ENCODE assay signal across 19 cellular contexts in genomic region chr4:54541426-54542118, GRCh38.
DNase-seq lines count a peak whose midpoint lies in the region; TF ChIP-seq lines count a peak whose summit lies in the region.
"Had no signal": no experiment of that assay in that cellular context is flagged by ENCODE, and none has a peak within 500 bp of the region (broad histone marks: within the 10 kb centered on the region; RNA-seq: fewer than 3 reads in every experiment).

No MANE protein-coding gene starts in this region.

- H3K4me2 ChIP-seq in skeletal muscle satellite cell (ENCODE audit: low read length) = no peak overlapping the region

- peaks cover 6% of the 10 kb centered on the region for H3K27me3 Mint-ChIP-seq in type B pancreatic cell

- peak overlapping the region; percentile 3 for H3K9ac ChIP-seq in skeletal muscle satellite cell (ENCODE audit: low read depth, low read length)

- peaks cover 15% of the 10 kb centered on the region for H3K27me3 ChIP-seq in skeletal muscle satellite cell (ENCODE audit: control insufficient read depth, insufficient read depth, low read length)

- H3K4me3 ChIP-seq in fibroblast of villous mesenchyme (ENCODE audit: low read depth, low read length) = no peak overlapping the region
- H3K4me3 ChIP-seq in skeletal muscle satellite cell (ENCODE audit: low read length) = no peak overlapping the region
- H3K4me3 ChIP-seq: sigmoid colon had no signal

- H3K4me1 ChIP-seq in skeletal muscle satellite cell (ENCODE audit: control insufficient read depth, insufficient read depth, low read length) = peaks cover 19% of the 10 kb centered on the region

- H3K4me1 Mint-ChIP-seq in type B pancreatic cell (ENCODE audit: unreplicated experiment) = peaks cover 40% of the 10 kb centered on the region

- H3K9me3 Mint-ChIP-seq in type B pancreatic cell = no peaks in the 10 kb centered on the region
- H3K9me3 Mint-ChIP-seq: naive thymus-derived CD8-positive, alpha-beta T cell; stimulated activated naive B cell treated with anti-CD40 and anti-IgM and Interleukin-4, amounts not matched to agents 10 μg/mL and 1 μg/mL and 100 μg/mL, for 72 hours had no signal

- TF ChIP-seq CTCF in fibroblast of villous mesenchyme (IDR thresholded peaks at IDR 0.05; ENCODE audit: insufficient read depth, low read depth, low read length) (no peak), type B pancreatic cell (conservative IDR thresholded peaks at IDR 0.05) (no peak)

- DNase-seq in GM03348 (ENCODE audit: low spot score) (peak; percentile 22), amniotic stem cell (lab: John Stamatoyannopoulos, UW) (peak; percentile 33), fibroblast of villous mesenchyme (ENCODE audit: low read depth) (peak; percentile 29), NCI-H187 (lab: John Stamatoyannopoulos, UW) (no peak), NCI-H1092 treated with DMSO at 0.1 percent for 48 hours (lab: John Stamatoyannopoulos, UW) (no peak), type B pancreatic cell (ENCODE audit: extremely low spot score, unreplicated experiment) (no peak)
- DNase-seq: activated CD4-positive, alpha-beta T cell treated with anti-CD3 and anti-CD28 coated beads for 36 hours; COR-L47; dermis blood vessel endothelial cell; HCEC 1CT; naive thymus-derived CD8-positive, alpha-beta T cell; NCI-H1105 treated with DMSO at 0.1 percent for 48 hours; NCI-H510A treated with DMSO at 0.1 percent for 48 hours; posterior cingulate gyrus; sigmoid colon; stimulated activated naive B cell treated with anti-CD40 and anti-IgM and Interleukin-4, amounts not matched to agents 10 μg/mL and 1 μg/mL and 100 μg/mL, for 72 hours had no signal

- H3K36me3 ChIP-seq in skeletal muscle satellite cell (ENCODE audit: insufficient read depth, low read length) = no peaks in the 10 kb centered on the region
- H3K36me3 ChIP-seq: sigmoid colon had no signal

- H3K4me3 Mint-ChIP-seq in type B pancreatic cell = no peak overlapping the region
- H3K4me3 Mint-ChIP-seq: activated CD4-positive, alpha-beta T cell treated with anti-CD3 and anti-CD28 coated beads for 36 hours; activated naive CD8-positive, alpha-beta T cell; B cell; naive thymus-derived CD8-positive, alpha-beta T cell; stimulated activated naive B cell treated with anti-CD40 and anti-IgM and Interleukin-4, amounts not matched to agents 10 μg/mL and 1 μg/mL and 100 μg/mL, for 72 hours had no signal

- H3K9me3 ChIP-seq in skeletal muscle satellite cell (replicated peaks; ENCODE audit: low read length) = no peaks in the 10 kb centered on the region
- H3K9me3 ChIP-seq: sigmoid colon had no signal

- no peak overlapping the region for H3K27ac Mint-ChIP-seq in type B pancreatic cell
- H3K27ac Mint-ChIP-seq: activated CD4-positive, alpha-beta T cell treated with anti-CD3 and anti-CD28 coated beads for 36 hours; activated naive CD8-positive, alpha-beta T cell; B cell; naive thymus-derived CD8-positive, alpha-beta T cell; stimulated activated naive B cell treated with anti-CD40 and anti-IgM and Interleukin-4, amounts not matched to agents 10 μg/mL and 1 μg/mL and 100 μg/mL, for 72 hours had no signal

- no peaks in the 10 kb centered on the region for H3K36me3 Mint-ChIP-seq in type B pancreatic cell
- H3K36me3 Mint-ChIP-seq: activated naive CD8-positive, alpha-beta T cell; naive thymus-derived CD8-positive, alpha-beta T cell; stimulated activated naive B cell treated with anti-CD40 and anti-IgM and Interleukin-4, amounts not matched to agents 10 μg/mL and 1 μg/mL and 100 μg/mL, for 72 hours had no signal

Comparison
In these comparisons a context has a peak if more than half of its experiments do, and no peak if none do; other contexts are left out.
1. DNase-seq: peak in GM03348 (single experiment), amniotic stem cell (single experiment) and fibroblast of villous mesenchyme (single experiment); none in NCI-H187 (0 of 2), NCI-H1092 treated with DMSO at 0.1 percent for 48 hours (single experiment) and type B pancreatic cell (single experiment).